25 cellular contexts compared by ENCODE assay signal in genomic region chr6:169763308-169763707, GRCh38. TPM values are rescaled to one million over a fixed set of nuclear protein-coding genes. Genes with fewer than 3 reads are reported as not detected.
A peak's percentile ranks its signal among the peaks of the same experiment; 100 is the strongest.
DNase-seq lines count a peak whose midpoint lies in the region; ATAC-seq and TF ChIP-seq lines count a peak whose summit lies in the region.
"Had no signal": no experiment of that assay in that cellular context is flagged by ENCODE, and none has a peak within 500 bp of the region (broad histone marks: within the 10 kb centered on the region; RNA-seq: fewer than 3 reads in every experiment).

No MANE protein-coding gene starts in this region.

- no peak overlapping the region for H3K14ac ChIP-seq in IMR-90 (replicated peaks; ENCODE audit: low read depth, low read length)

- peak overlapping the region; percentile 7; the same call in 1 of the 2 replicates for H4K91ac ChIP-seq in IMR-90 (ENCODE audit: insufficient read depth, low read depth, low read length)

- no peak overlapping the region for H3K4ac ChIP-seq in IMR-90 (ENCODE audit: low read depth, low read length)

- H3K9me1 ChIP-seq in IMR-90 (ENCODE audit: insufficient read depth, low read length): peaks cover 8% of the 10 kb centered on the region

- H4K20me1 ChIP-seq in IMR-90 (ENCODE audit: insufficient read depth, low read length) (no peaks in the 10 kb centered on the region), neural progenitor cell (ENCODE audit: low read depth) (no peaks in the 10 kb centered on the region)
- H4K20me1 ChIP-seq: BLaER1 had no signal

- H3K27me3 ChIP-seq in IMR-90 (ENCODE audit: control insufficient read depth, insufficient read depth, low read length) (no peaks in the 10 kb centered on the region), left ventricle myocardium inferior (ENCODE audit: low read depth) (no peaks in the 10 kb centered on the region), neural progenitor cell (no peaks in the 10 kb centered on the region)
- H3K27me3 ChIP-seq: BLaER1, Peyer's patch, SJSA1 had no signal

- H2BK5ac ChIP-seq in IMR-90 (ENCODE audit: low read depth, low read length, poor library complexity, severe bottlenecking): no peak overlapping the region

- dilution Hi-C loops in IMR-90 (cut with HindIII; ENCODE audit: low sequenced_read_pairs, unreplicated experiment): no loop called here

- H3K36me3 ChIP-seq in IMR-90 (ENCODE audit: control insufficient read depth, insufficient read depth, low read length) (peaks cover 44% of the 10 kb centered on the region), left ventricle myocardium inferior (peaks cover 89% of the 10 kb centered on the region), neural progenitor cell (no peaks in the 10 kb centered on the region)
- H3K36me3 ChIP-seq: SJSA1 had no signal

- no peak overlapping the region for H2BK20ac ChIP-seq in IMR-90 (ENCODE audit: low read depth, low read length)

- H4K8ac ChIP-seq in IMR-90 (ENCODE audit: low read depth in 2 of 2, low read length in 2 of 2): no peak overlapping the region

- TF ChIP-seq CTCF in IMR-90 (conservative IDR thresholded peaks at IDR 0.05; ENCODE audit: low read depth, low read length) (no peak), left ventricle myocardium inferior (IDR thresholded peaks at IDR 0.05; ENCODE audit: borderline replicate concordance) (no peak), neural progenitor cell (IDR thresholded peaks at IDR 0.05) (no peak), HFFc6 (IDR thresholded peaks at IDR 0.05) (no peak)

- H3K4me1 Mint-ChIP-seq in neural progenitor cell: peaks cover 9% of the 10 kb centered on the region
- H3K4me1 Mint-ChIP-seq in HFFc6 (ENCODE audit: low read depth): peaks cover 7% of the 10 kb centered on the region; the same call in 1 of the 2 replicates

- H2AK5ac ChIP-seq in IMR-90 (ENCODE audit: low read depth, low read length): no peak overlapping the region

- no peak for TF ChIP-seq RAD21 in IMR-90 (IDR thresholded peaks at IDR 0.05; ENCODE audit: low read length)

- in situ Hi-C loops in IMR-90 (cut with MboI; ENCODE audit: low sequenced_read_pairs): no loop called here

- H3K27ac ChIP-seq in IMR-90 (ENCODE audit: insufficient read depth, low read length): no peak overlapping the region
- no peak overlapping the region for H3K27ac ChIP-seq in left ventricle myocardium inferior (replicated peaks)
- H3K27ac ChIP-seq in neural progenitor cell: no peak overlapping the region
- H3K27ac ChIP-seq: 22Rv1, BLaER1, HL-60, Peyer's patch, SJSA1 had no signal

- CTCF ChIA-PET in IMR-90 (lab: Yijun Ruan, JAX): interaction anchor here (0.9 kb wide), 1 partner anchor 11 kb away, joined by 3 read pairs; the partner anchor contains the start of gene ERMARD

- H3K9ac ChIP-seq in IMR-90 (ENCODE audit: low read depth, low read length): no peak overlapping the region
- H3K9ac ChIP-seq in neural progenitor cell: peak overlapping the region; percentile 13
- H3K9ac ChIP-seq: BLaER1 had no signal

- peaks cover 19% of the 10 kb centered on the region for H3K4me1 ChIP-seq in IMR-90 (ENCODE audit: control insufficient read depth, insufficient read depth, low read length)
- H3K4me1 ChIP-seq in left ventricle myocardium inferior: no peaks in the 10 kb centered on the region
- H3K4me1 ChIP-seq in neural progenitor cell: no peaks in the 10 kb centered on the region
- H3K4me1 ChIP-seq: BLaER1, HAP-1, Peyer's patch had no signal

- H3K9me3 ChIP-seq in IMR-90 (ENCODE audit: control insufficient read depth, insufficient read depth, low read length): no peaks in the 10 kb centered on the region
- no peaks in the 10 kb centered on the region for H3K9me3 ChIP-seq in left ventricle myocardium inferior (replicated peaks)
- H3K9me3 ChIP-seq in neural progenitor cell (ENCODE audit: low read depth): no peaks in the 10 kb centered on the region
- H3K9me3 ChIP-seq: BLaER1, HAP-1, Peyer's patch, SJSA1 had no signal

- 75% methylated on average over 4 of the region's 10 CpGs; no CpG with 5 or more reads in 1 of the 2 experiments for WGBS in IMR-90 (ENCODE audit: extremely low coverage in 2 of 2, insufficient read length in 1 of 2), 2 experiments

- POLR2A ChIA-PET in IMR-90 (lab: Charles Lee; ENCODE audit: unreplicated experiment): no interaction called here

- no peaks in the 10 kb centered on the region for H3K79me2 ChIP-seq in neural progenitor cell (ENCODE audit: low read depth)

- no peak overlapping the region for H2AK9ac ChIP-seq in IMR-90 (replicated peaks; ENCODE audit: low read depth, low read length, poor library complexity)

- no peak overlapping the region for H2AFZ ChIP-seq in IMR-90 (replicated peaks; ENCODE audit: low read length, poor library complexity)
- H2AFZ ChIP-seq in neural progenitor cell (replicated peaks): no peak overlapping the region

- no peak overlapping the region for H2BK120ac ChIP-seq in IMR-90 (ENCODE audit: low read depth, low read length)

- peak overlapping the region; percentile 20; the same call in 1 of the 2 replicates for H4K5ac ChIP-seq in IMR-90 (ENCODE audit: low read depth, low read length)

- H3K4me2 ChIP-seq in IMR-90 (ENCODE audit: low read depth, low read length) (no peak overlapping the region), neural progenitor cell (no peak overlapping the region)
- H3K4me2 ChIP-seq: BLaER1 had no signal

- no peak overlapping the region for H3K23ac ChIP-seq in IMR-90 (ENCODE audit: low read depth, low read length)

- H3K18ac ChIP-seq in IMR-90 (ENCODE audit: low read depth, low read length): no peak overlapping the region; the same call in 1 of the 2 replicates

- H3K56ac ChIP-seq in IMR-90 (ENCODE audit: extremely low read depth, insufficient read depth, low read length): no peak overlapping the region

- H3K4me3 ChIP-seq in IMR-90 (ENCODE audit: insufficient read depth, low read depth, low read length) (no peak overlapping the region), left ventricle myocardium inferior (no peak overlapping the region), neural progenitor cell (no peak overlapping the region)
- H3K4me3 ChIP-seq: BLaER1, GM12878, HAP-1, Peyer's patch, SJSA1 had no signal

- H3K9me3 Mint-ChIP-seq in neural progenitor cell (no peaks in the 10 kb centered on the region), HFFc6 (no peaks in the 10 kb centered on the region)
- H3K9me3 Mint-ChIP-seq: CD4-positive, alpha-beta T cell had no signal

- H3K79me1 ChIP-seq in IMR-90 (ENCODE audit: low read depth in 1 of 2, low read length in 2 of 2): peaks cover 3 to 7% of the 10 kb centered on the region in 2 experiments; a peak in 2 of 4 replicates

- intact Hi-C loops in IMR-90 (cut with micrococcal nuclease) (no loop called here), left ventricle myocardium inferior (cut with micrococcal nuclease) (no loop called here)

- H3K4me3 Mint-ChIP-seq in neural progenitor cell (no peak overlapping the region), HFFc6 (no peak overlapping the region)
- H3K4me3 Mint-ChIP-seq: CD4-positive, alpha-beta T cell had no signal

- no peak overlapping the region for H2BK15ac ChIP-seq in IMR-90 (ENCODE audit: low read depth, low read length)

- H3K27me3 Mint-ChIP-seq in neural progenitor cell (ENCODE audit: insufficient read depth, low read depth) (no peaks in the 10 kb centered on the region), HFFc6 (ENCODE audit: insufficient read depth) (no peaks in the 10 kb centered on the region; the same call in 1 of the 2 replicates)
- H3K27me3 Mint-ChIP-seq: CD4-positive, alpha-beta T cell had no signal

- peak; percentile 37 for DNase-seq in NCI-H2029 (lab: John Stamatoyannopoulos, UW)
- DNase-seq in NCI-H2029 treated with DMSO at 0.1 percent for 48 hours (lab: John Stamatoyannopoulos, UW): no peak
- DNase-seq in IMR-90: no peak
- DNase-seq in left ventricle myocardium inferior: peak; percentile 34
- no peak for DNase-seq in neural progenitor cell (ENCODE audit: low spot score)
- no peak for DNase-seq in occipital lobe (lab: John Stamatoyannopoulos, UW)
- no peak for DNase-seq in dedifferentiated amniotic fluid mesenchymal stem cell (ENCODE audit: extremely low spot score)
- DNase-seq in HFFc6: no peak
- DNase-seq: ACHN; CD4-positive, alpha-beta T cell; COR-L47; DMS79 treated with DMSO at 0.1 percent for 48 hours; KG1; NCI-H1092 treated with DMSO at 0.1 percent for 48 hours; NCI-H146; NCI-H2081; NCI-H2171 treated with DMSO at 0.1 percent for 48 hours; NCI-H526; Peyer's patch had no signal

- H3K27ac Mint-ChIP-seq in neural progenitor cell: no peak overlapping the region
- H3K27ac Mint-ChIP-seq in HFFc6: no peak overlapping the region
- H3K27ac Mint-ChIP-seq: CD4-positive, alpha-beta T cell had no signal

- H3F3A ChIP-seq in neural progenitor cell (ENCODE audit: low read depth): no peaks in the 10 kb centered on the region

- no TSS peak for BruUV-seq in IMR-90 (replicated peaks; lab: Mats Ljungman, UMichigan)

- TF ChIP-seq POLR2A in IMR-90 (IDR thresholded peaks at IDR 0.05; ENCODE audit: low read depth, low read length): no peak

- H3K36me3 Mint-ChIP-seq in neural progenitor cell: peaks cover 34% of the 10 kb centered on the region
- H3K36me3 Mint-ChIP-seq in HFFc6 (ENCODE audit: low read depth): peaks cover 29% of the 10 kb centered on the region

- ATAC-seq in IMR-90 (ENCODE audit: low read depth): no peak
- ATAC-seq: GM12878 had no signal

RNA-seq across cellular contexts. Expression of gene ERMARD, which starts 11.9 kb away (rescaled TPM):
- total RNA-seq in IMR-90 (2012; rRNA removed) (15.1 and 17.2 TPM in 2 replicates), left ventricle myocardium inferior (9.3 TPM), neural progenitor cell (ENCODE audit: low replicate concordance) (23.9 and 31.4 TPM in 2 replicates), occipital lobe (25.3 TPM)
- polyA plus RNA-seq in IMR-90 (2012; rRNA removed): 25.4 and 26.1 TPM in 2 replicates
- polyA plus RNA-seq in IMR-90 (2012; cell fraction: cytosol; rRNA removed): 16.5 and 18.7 TPM in 2 replicates
- 146 and 180 TPM in 2 replicates for polyA plus RNA-seq in IMR-90 (2012; cell fraction: nucleus; rRNA removed; ENCODE audit: low replicate concordance)
- 10 to 100 TPM; 13.7 to 17.5 (median 15.9) TPM for total RNA-seq in HFFc6 (2021; fragmentation: NEBNext Ultra II Directional; extraction: Animal tissue kit (Norgen Biotek cat#: 25700))

RNA-seq across cellular contexts. Expression of gene DYNLT2, which starts 11.9 kb away (rescaled TPM):
- total RNA-seq in IMR-90 (2012; rRNA removed) (0.36 and 1.1 TPM in 2 replicates), left ventricle myocardium inferior (0.66 TPM), neural progenitor cell (ENCODE audit: low replicate concordance) (3.3 and 4.7 TPM in 2 replicates), occipital lobe (2.8 TPM)
- polyA plus RNA-seq in IMR-90 (2012; rRNA removed): 0.32 and 0.44 TPM in 2 replicates
- polyA plus RNA-seq in IMR-90 (2012; cell fraction: cytosol; rRNA removed): 0.05 TPM in 2 replicates
- 0.22 and 1.4 TPM in 2 replicates for polyA plus RNA-seq in IMR-90 (2012; cell fraction: nucleus; rRNA removed; ENCODE audit: low replicate concordance)
- total RNA-seq in HFFc6 (2021; fragmentation: NEBNext Ultra II Directional; extraction: Animal tissue kit (Norgen Biotek cat#: 25700)): under 1 TPM; 0.36 to 0.85 (median 0.51) TPM

RNA-seq across cellular contexts. Expression of gene PHF10, which starts 39.0 kb away (rescaled TPM):
- total RNA-seq in IMR-90 (2012; rRNA removed) (7.3 and 12.2 TPM in 2 replicates), left ventricle myocardium inferior (56.6 TPM), neural progenitor cell (ENCODE audit: low replicate concordance) (25.6 and 43.0 TPM in 2 replicates), occipital lobe (29.5 TPM)
- 12.5 and 15.9 TPM in 2 replicates for polyA plus RNA-seq in IMR-90 (2012; rRNA removed)
- 3.2 and 4.7 TPM in 2 replicates for polyA plus RNA-seq in IMR-90 (2012; cell fraction: cytosol; rRNA removed)
- 4.1 and 54.3 TPM in 2 replicates for polyA plus RNA-seq in IMR-90 (2012; cell fraction: nucleus; rRNA removed; ENCODE audit: low replicate concordance)
- total RNA-seq in HFFc6 (2021; fragmentation: NEBNext Ultra II Directional; extraction: Animal tissue kit (Norgen Biotek cat#: 25700)): 10 to 100 TPM; 14.4 to 20.4 (median 18.7) TPM

Comparison
In these comparisons a context has a peak if more than half of its experiments do, and no peak if none do; other contexts are left out.
1. DNase-seq: peak in NCI-H2029 (single experiment) and left ventricle myocardium inferior (single experiment); none in NCI-H2029 treated with DMSO at 0.1 percent for 48 hours (single experiment), IMR-90 (single experiment), neural progenitor cell (single experiment), occipital lobe (single experiment), dedifferentiated amniotic fluid mesenchymal stem cell (single experiment) and HFFc6 (single experiment).